ENCODE assay signal across 8 cellular contexts in genomic region chr16:89925596-89926079, GRCh38. TPM values are rescaled to one million over a fixed set of nuclear protein-coding genes. Genes with fewer than 3 reads are reported as not detected.
DNase-seq lines count a peak whose midpoint lies in the region; ATAC-seq and TF ChIP-seq lines count a peak whose summit lies in the region.

No MANE protein-coding gene starts in this region.

- peak; percentile 15; the same call in 1 of the 2 replicates for TF ChIP-seq CTCF in AG04450 (IDR thresholded peaks at IDR 0.05; ENCODE audit: low read depth, low read length)
- no peak for TF ChIP-seq CTCF in GM23338 (conservative IDR thresholded peaks at IDR 0.05; ENCODE audit: low read depth in 2 of 2)
- TF ChIP-seq CTCF in ascending aorta (IDR thresholded peaks at IDR 0.05) = no peak
- no peak for TF ChIP-seq CTCF in lung (IDR thresholded peaks at IDR 0.05; ENCODE audit: control extremely low read depth, extremely low read depth)
- no peak for TF ChIP-seq CTCF in thyroid gland (IDR thresholded peaks at IDR 0.05)

- no peaks in the 10 kb centered on the region for H3K9me2 ChIP-seq in GM23338 (ENCODE audit: insufficient read depth)

- H2AFZ ChIP-seq in GM23338 = no peak overlapping the region; the same call in 1 of the 2 replicates

- H3K4me3 ChIP-seq in AG04450 (ENCODE audit: low read depth, low read length) = peak overlapping the region; percentile 84
- peak overlapping the region; percentile 86 for H3K4me3 ChIP-seq in GM23338
- H3K4me3 ChIP-seq in ascending aorta = peak overlapping the region; percentile 35 to 61
- peak overlapping the region; percentile 8 for H3K4me3 ChIP-seq in lung
- peak overlapping the region in 1 of 3 donors; percentile 20 for H3K4me3 ChIP-seq in thyroid gland (replicated peaks in 1 of 3)

- no peaks in the 10 kb centered on the region for H3K27me3 ChIP-seq in AG04450 (ENCODE audit: control insufficient read depth, insufficient read depth, low read length)
- peaks cover 16% of the 10 kb centered on the region for H3K27me3 ChIP-seq in GM23338 (ENCODE audit: insufficient read depth)
- peaks cover 7% of the 10 kb centered on the region for H3K27me3 ChIP-seq in ascending aorta
- H3K27me3 ChIP-seq in lung (ENCODE audit: control insufficient read depth, insufficient read depth) = peaks cover 4% of the 10 kb centered on the region
- H3K27me3 ChIP-seq in thyroid gland = peaks cover 24% of the 10 kb centered on the region

- H4K20me1 ChIP-seq in GM23338 (replicated peaks; ENCODE audit: insufficient read depth) = peaks cover 13% of the 10 kb centered on the region; the same call in 1 of the 2 replicates

- no peak for TF ChIP-seq POLR2A in thyroid gland (IDR thresholded peaks at IDR 0.05)

- H3K4me3 Mint-ChIP-seq in GM23338 = peak overlapping the region; percentile 65
- H3K4me3 Mint-ChIP-seq in stimulated activated naive B cell treated with anti-CD40 and anti-IgM and Interleukin-4, amounts not matched to agents 10 μg/mL and 1 μg/mL and 100 μg/mL, for 72 hours = peak overlapping the region in 1 of 2 donors; percentile 41

- 0 out of 2 replicates have a peak, but pooled peaks cover 6% of the 10 kb centered on the region for H3F3A ChIP-seq in GM23338 (replicated peaks; ENCODE audit: low read depth)

- POLR2A ChIA-PET in AG04450 (lab: Yijun Ruan, JAX) = interaction anchor here (0.5 to 4.6 kb wide), 3 partner anchors 16 to 53 kb away, joined by 6 to 59 read pairs (median 9); partner anchors contain the start of gene TCF25

- H3K36me3 ChIP-seq in GM23338 (ENCODE audit: insufficient read depth) (no peaks in the 10 kb centered on the region), ascending aorta (no peaks in the 10 kb centered on the region), lung (ENCODE audit: control insufficient read depth in 2 of 2, insufficient read depth in 2 of 2, low read length in 2 of 2) (no peaks in the 10 kb centered on the region), thyroid gland (no peaks in the 10 kb centered on the region)

- no peaks in the 10 kb centered on the region; the same call in 2 of the 3 replicates for H3K9me3 Mint-ChIP-seq in GM23338
- H3K9me3 Mint-ChIP-seq in stimulated activated naive B cell treated with anti-CD40 and anti-IgM and Interleukin-4, amounts not matched to agents 10 μg/mL and 1 μg/mL and 100 μg/mL, for 72 hours = no peaks in the 10 kb centered on the region

- H3K4me1 ChIP-seq in GM23338 (ENCODE audit: insufficient read depth) (peaks cover 25% of the 10 kb centered on the region), ascending aorta (peaks cover 19 to 35% of the 10 kb centered on the region in 2 donors), lung (ENCODE audit: control insufficient read depth in 2 of 2, insufficient read depth in 2 of 2, low read length in 2 of 2) (peaks cover 0 to 29% of the 10 kb centered on the region in 2 donors), thyroid gland (peaks cover 0 to 45% of the 10 kb centered on the region in 2 donors)

- peaks cover 19% of the 10 kb centered on the region for H3K79me2 ChIP-seq in GM23338 (replicated peaks; ENCODE audit: insufficient read depth)

- CTCF ChIA-PET in AG04450 (lab: Charles Lee) = no interaction called here

- intact Hi-C loops in ascending aorta (cut with DNase I) = no loop called here
- intact Hi-C loops in thyroid gland (cut with DNase I) = no loop called here

- ATAC-seq in GM23338 (peak; percentile 2), lung (ENCODE audit: insufficient read depth, low FRiP score) (no peak), HG03469 (IDR thresholded peaks at IDR 0.05; ENCODE audit: unreplicated experiment) (no peak)
- no peak for ATAC-seq in stimulated activated naive B cell treated with anti-CD40 and anti-IgM and Interleukin-4, amounts not matched to agents 10 μg/mL and 1 μg/mL and 100 μg/mL, for 72 hours (replicated peaks)

- DNase-seq in AG04450 (ENCODE audit: low read depth, low spot score) (no peak), GM23338 (ENCODE audit: low spot score) (peak; percentile 64), ascending aorta (ENCODE audit: low spot score in 2 of 2) (no peak), lung (ENCODE audit: low spot score) (no peak), HuH-7 (ENCODE audit: low spot score) (no peak), thyroid gland (no peak)
- DNase-seq in stimulated activated naive B cell treated with anti-CD40 and anti-IgM and Interleukin-4, amounts not matched to agents 10 μg/mL and 1 μg/mL and 100 μg/mL, for 72 hours = no peak

- no peak overlapping the region for H3K27ac Mint-ChIP-seq in GM23338
- H3K27ac Mint-ChIP-seq in stimulated activated naive B cell treated with anti-CD40 and anti-IgM and Interleukin-4, amounts not matched to agents 10 μg/mL and 1 μg/mL and 100 μg/mL, for 72 hours = no peak overlapping the region

- H3K4me2 ChIP-seq in GM23338 = peak overlapping the region; percentile 92

- H3K27ac ChIP-seq in AG04450 (ENCODE audit: low read depth, low read length) (peak overlapping the region; percentile 21), GM23338 (ENCODE audit: low read depth) (no peak overlapping the region), ascending aorta (no peak overlapping the region), lung (ENCODE audit: low read depth in 1 of 2, low read length in 1 of 2) (no peak overlapping the region), thyroid gland (no peak overlapping the region)

- peaks cover 29% of the 10 kb centered on the region for H3K27me3 Mint-ChIP-seq in GM23338 (ENCODE audit: insufficient read depth, low read depth, poor library complexity)
- H3K27me3 Mint-ChIP-seq in stimulated activated naive B cell treated with anti-CD40 and anti-IgM and Interleukin-4, amounts not matched to agents 10 μg/mL and 1 μg/mL and 100 μg/mL, for 72 hours = peaks cover 38 to 58% of the 10 kb centered on the region in 2 donors

- no peaks in the 10 kb centered on the region; the same call in 2 of the 3 replicates for H3K36me3 Mint-ChIP-seq in GM23338 (ENCODE audit: low read depth)
- H3K36me3 Mint-ChIP-seq in stimulated activated naive B cell treated with anti-CD40 and anti-IgM and Interleukin-4, amounts not matched to agents 10 μg/mL and 1 μg/mL and 100 μg/mL, for 72 hours = peaks cover 0 to 4% of the 10 kb centered on the region in 2 donors

- H3K4me1 Mint-ChIP-seq in GM23338 = peaks cover 15% of the 10 kb centered on the region
- peaks cover 8 to 54% of the 10 kb centered on the region in 2 donors for H3K4me1 Mint-ChIP-seq in stimulated activated naive B cell treated with anti-CD40 and anti-IgM and Interleukin-4, amounts not matched to agents 10 μg/mL and 1 μg/mL and 100 μg/mL, for 72 hours

- WGBS in lung, 2 donors = 1 to 2% methylated on average over 32 to 42 of the region's 42 CpGs
- 3 to 4% methylated on average over 11 to 12 of the region's 42 CpGs for WGBS in thyroid gland, 2 donors

- H3K9me3 ChIP-seq in AG04450 (ENCODE audit: control insufficient read depth, insufficient read depth, low read length) (no peaks in the 10 kb centered on the region; the same call in 1 of the 2 replicates), ascending aorta (no peaks in the 10 kb centered on the region), lung (ENCODE audit: control insufficient read depth in 2 of 2, insufficient read depth in 1 of 2, low read length in 1 of 2) (peaks cover 0 to 2% of the 10 kb centered on the region in 2 donors), thyroid gland (no peaks in the 10 kb centered on the region)

TF ChIP-seq in GM23338, 12 proteins besides CTCF, POLR2A, EP300 and RAD21 (continues in another document):
- no peak for TF ChIP-seq ZNF114 (CRISPR knock-in tag; IDR thresholded peaks at IDR 0.05)

RNA-seq across cellular contexts. Expression of gene TUBB3, which starts 2.5 kb away (rescaled TPM):
- polyA plus RNA-seq in AG04450 (2011; rRNA removed) (129 and 173 TPM in 2 replicates), GM23338 (2016; fragmentation: Nextera tagmentation; extraction: Ambion mirVana) (139 and 149 TPM in 2 replicates), lung (10 to 100 TPM in 1 of 2 donors, 1 to 10 TPM in 1; 1.3 to 11.5 TPM)
- polyA minus RNA-seq in AG04450 (2011; rRNA and poly(A)+ RNA removed) = 148 and 235 TPM in 2 replicates
- 431 and 443 TPM in 2 replicates for total RNA-seq in GM23338 (2014; rRNA removed; shearing (Covaris generic))
- total RNA-seq in ascending aorta (2.3 TPM), lung (10 to 100 TPM in 1 of 2 donors, 1 to 10 TPM in 1; 6.3 to 15.6 TPM), thyroid gland (1 to 10 TPM in 1 of 4 donors, under 1 TPM in 3; 0.33 to 2.4 (median 0.68) TPM)

RNA-seq across cellular contexts. Expression of gene MC1R, which starts 7.0 kb away (rescaled TPM):
- polyA plus RNA-seq in AG04450 (2011; rRNA removed) (3.9 and 4.8 TPM in 2 replicates), GM23338 (2016; fragmentation: Nextera tagmentation; extraction: Ambion mirVana) (0.74 and 0.97 TPM in 2 replicates), lung (1 to 10 TPM; 2.9 to 3.2 TPM)
- 3.9 and 4.7 TPM in 2 replicates for polyA minus RNA-seq in AG04450 (2011; rRNA and poly(A)+ RNA removed)
- 2.9 and 4.3 TPM in 2 replicates for total RNA-seq in GM23338 (2014; rRNA removed; shearing (Covaris generic))
- total RNA-seq in ascending aorta (13.2 TPM), lung (1 to 10 TPM; 3.8 to 7.1 TPM), thyroid gland (10 to 100 TPM in 2 of 4 donors, 1 to 10 TPM in 2; 7.7 to 16.2 (median 11.4) TPM)

RNA-seq across cellular contexts. Expression of gene DEF8, which starts 22.9 kb away (rescaled TPM):
- 77.1 and 96.4 TPM in 2 replicates for polyA plus RNA-seq in AG04450 (2011; rRNA removed)
- 41.0 and 47.8 TPM in 2 replicates for polyA minus RNA-seq in AG04450 (2011; rRNA and poly(A)+ RNA removed)
- total RNA-seq in GM23338 (2014; rRNA removed; shearing (Covaris generic)) = 83.5 and 89.9 TPM in 2 replicates
- polyA plus RNA-seq in GM23338 (2016; fragmentation: Nextera tagmentation; extraction: Ambion mirVana) = 98.9 and 105 TPM in 2 replicates
- total RNA-seq in ascending aorta = 34.5 TPM
- total RNA-seq in lung = 10 to 100 TPM; 43.0 to 80.9 TPM
- polyA plus RNA-seq in lung = 10 to 100 TPM; 50.3 to 67.1 TPM
- 10 to 100 TPM; 45.0 to 80.9 (median 72.1) TPM for total RNA-seq in thyroid gland

RNA-seq across cellular contexts. Expression of gene TCF25, which starts 52.2 kb away (rescaled TPM):
- polyA plus RNA-seq in AG04450 (2011; rRNA removed) = 132 and 156 TPM in 2 replicates
- polyA minus RNA-seq in AG04450 (2011; rRNA and poly(A)+ RNA removed) = 89.4 and 124 TPM in 2 replicates
- 95.4 and 96.4 TPM in 2 replicates for total RNA-seq in GM23338 (2014; rRNA removed; shearing (Covaris generic))
- polyA plus RNA-seq in GM23338 (2016; fragmentation: Nextera tagmentation; extraction: Ambion mirVana) = 143 and 149 TPM in 2 replicates
- 237 TPM for total RNA-seq in ascending aorta
- total RNA-seq in lung = 100 to 1,000 TPM; 118 to 212 TPM
- polyA plus RNA-seq in lung = 100 to 1,000 TPM; 106 to 140 TPM
- 100 to 1,000 TPM; 144 to 266 (median 201) TPM for total RNA-seq in thyroid gland

Comparison
In these comparisons a context has a peak if more than half of its experiments do, and no peak if none do; other contexts are left out.
1. RNA of gene TUBB3, which starts 2.5 kb away (total RNA-seq): 431 to 443 TPM in GM23338; 6.3 to 15.6 TPM in lung, 2.3 TPM in ascending aorta (single experiment) and 0.33 to 2.4 TPM in thyroid gland; every median in the first group is over 10 times any median in the second.